ENCODE assay signal across 1 cellular context in the genomic region with DNA sequence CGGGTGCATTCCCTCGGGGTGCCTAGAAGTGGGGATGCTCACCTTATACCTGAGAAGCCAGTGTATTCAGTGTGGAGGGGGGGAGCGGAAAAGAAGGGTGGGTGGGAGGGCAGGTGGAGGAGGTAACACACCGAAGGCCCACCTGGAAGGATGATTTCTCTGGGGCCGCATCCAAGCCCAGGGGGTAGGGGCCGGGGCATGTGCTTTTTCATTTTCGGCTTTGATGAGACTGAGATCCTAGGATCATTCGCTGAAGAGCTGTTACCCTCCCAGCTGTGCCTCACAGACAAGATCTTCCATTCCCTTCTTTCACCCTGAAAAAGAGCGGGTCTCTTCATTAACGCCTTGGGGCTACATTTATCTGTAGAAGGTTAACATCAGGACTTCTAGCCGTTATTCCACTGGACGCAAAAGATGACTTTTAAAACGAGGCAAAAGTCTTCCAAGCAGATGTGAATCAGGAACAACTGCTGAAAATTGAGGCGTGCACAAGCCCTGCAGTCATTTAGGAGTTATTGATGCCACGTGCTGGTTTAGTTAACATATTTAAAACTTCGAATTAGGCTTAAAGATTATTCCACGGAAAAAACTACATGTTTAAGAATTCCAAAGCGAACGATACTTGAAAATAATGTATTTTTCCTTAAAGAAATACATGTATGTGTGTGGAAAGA.
TF ChIP-seq lines count a peak whose summit lies in the region.

No MANE protein-coding gene starts in this region.

TF ChIP-seq in HepG2, 621 proteins besides CTCF, POLR2A, EP300 and RAD21 (continued from another document):
- TF ChIP-seq, protein P1, sequence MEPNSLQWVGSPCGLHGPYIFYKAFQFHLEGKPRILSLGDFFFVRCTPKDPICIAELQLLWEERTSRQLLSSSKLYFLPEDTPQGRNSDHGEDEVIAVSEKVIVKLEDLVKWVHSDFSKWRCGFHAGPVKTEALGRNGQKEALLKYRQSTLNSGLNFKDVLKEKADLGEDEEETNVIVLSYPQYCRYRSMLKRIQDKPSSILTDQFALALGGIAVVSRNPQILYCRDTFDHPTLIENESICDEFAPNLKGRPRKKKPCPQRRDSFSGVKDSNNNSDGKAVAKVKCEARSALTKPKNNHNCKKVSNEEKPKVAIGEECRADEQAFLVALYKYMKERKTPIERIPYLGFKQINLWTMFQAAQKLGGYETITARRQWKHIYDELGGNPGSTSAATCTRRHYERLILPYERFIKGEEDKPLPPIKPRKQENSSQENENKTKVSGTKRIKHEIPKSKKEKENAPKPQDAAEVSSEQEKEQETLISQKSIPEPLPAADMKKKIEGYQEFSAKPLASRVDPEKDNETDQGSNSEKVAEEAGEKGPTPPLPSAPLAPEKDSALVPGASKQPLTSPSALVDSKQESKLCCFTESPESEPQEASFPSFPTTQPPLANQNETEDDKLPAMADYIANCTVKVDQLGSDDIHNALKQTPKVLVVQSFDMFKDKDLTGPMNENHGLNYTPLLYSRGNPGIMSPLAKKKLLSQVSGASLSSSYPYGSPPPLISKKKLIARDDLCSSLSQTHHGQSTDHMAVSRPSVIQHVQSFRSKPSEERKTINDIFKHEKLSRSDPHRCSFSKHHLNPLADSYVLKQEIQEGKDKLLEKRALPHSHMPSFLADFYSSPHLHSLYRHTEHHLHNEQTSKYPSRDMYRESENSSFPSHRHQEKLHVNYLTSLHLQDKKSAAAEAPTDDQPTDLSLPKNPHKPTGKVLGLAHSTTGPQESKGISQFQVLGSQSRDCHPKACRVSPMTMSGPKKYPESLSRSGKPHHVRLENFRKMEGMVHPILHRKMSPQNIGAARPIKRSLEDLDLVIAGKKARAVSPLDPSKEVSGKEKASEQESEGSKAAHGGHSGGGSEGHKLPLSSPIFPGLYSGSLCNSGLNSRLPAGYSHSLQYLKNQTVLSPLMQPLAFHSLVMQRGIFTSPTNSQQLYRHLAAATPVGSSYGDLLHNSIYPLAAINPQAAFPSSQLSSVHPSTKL (CRISPR knock-in tag; IDR thresholded peaks at IDR 0.05) = no peak
- TF ChIP-seq KDM1A (CRISPR knock-in tag; IDR thresholded peaks at IDR 0.05) (no peak), GLI4 (CRISPR knock-in tag; IDR thresholded peaks at IDR 0.05; ENCODE audit: borderline replicate concordance) (no peak), KDM2A (CRISPR knock-in tag; IDR thresholded peaks at IDR 0.05; ENCODE audit: borderline replicate concordance, low read depth) (no peak)
